ENCODE assay signal across 2 cellular contexts in the genomic region with DNA sequence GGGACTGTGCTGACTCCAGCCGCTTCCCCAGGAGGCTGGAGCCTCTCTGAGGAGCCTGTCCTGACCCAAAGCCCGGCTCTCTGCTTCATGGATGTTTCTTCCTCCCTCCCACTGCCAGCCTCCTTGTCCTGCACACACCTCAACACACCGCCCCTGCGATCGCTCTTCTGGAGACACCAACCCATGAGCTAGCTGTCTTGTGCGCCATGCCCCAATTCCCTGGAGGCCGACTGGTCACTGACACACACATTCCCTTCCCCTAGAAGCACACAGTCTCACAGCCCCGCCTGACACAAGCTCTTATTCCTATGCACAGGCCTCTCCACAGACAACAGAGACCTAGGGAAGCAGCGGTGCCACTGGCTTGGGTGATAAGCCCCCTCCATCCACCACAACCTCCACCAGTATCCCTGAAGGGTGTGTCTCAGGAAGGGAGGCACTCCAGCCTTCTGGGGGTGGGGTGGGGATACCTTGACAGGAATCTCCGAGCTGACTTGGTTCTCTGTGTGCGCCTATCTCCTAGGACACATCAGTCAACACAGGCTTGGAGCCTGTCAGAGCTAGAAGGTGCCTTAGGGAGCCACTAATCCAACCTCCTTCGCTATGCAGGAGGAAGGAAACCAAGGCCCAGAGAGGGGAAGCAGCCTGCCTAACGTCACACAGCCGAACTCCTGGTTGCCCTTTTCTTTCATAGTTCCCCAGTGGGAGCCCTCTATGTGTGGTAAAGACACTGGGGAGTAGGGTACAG.
TF ChIP-seq lines count a peak whose summit lies in the region.

No MANE protein-coding gene starts in this region.

TF ChIP-seq in HepG2, 621 proteins besides CTCF, POLR2A, EP300 and RAD21:
- TF ChIP-seq ZNF674 (CRISPR knock-in tag; IDR thresholded peaks at IDR 0.05; ENCODE audit: low read depth), result no peak
- TF ChIP-seq ZEB1 (IDR thresholded peaks at IDR 0.05; ENCODE audit: insufficient replicate concordance, low read depth), result no peak
- TF ChIP-seq RARA (CRISPR knock-in tag; IDR thresholded peaks at IDR 0.05), result no peak
- no peak for TF ChIP-seq ZNF225 (CRISPR knock-in tag; IDR thresholded peaks at IDR 0.05)
- TF ChIP-seq, protein P1, sequence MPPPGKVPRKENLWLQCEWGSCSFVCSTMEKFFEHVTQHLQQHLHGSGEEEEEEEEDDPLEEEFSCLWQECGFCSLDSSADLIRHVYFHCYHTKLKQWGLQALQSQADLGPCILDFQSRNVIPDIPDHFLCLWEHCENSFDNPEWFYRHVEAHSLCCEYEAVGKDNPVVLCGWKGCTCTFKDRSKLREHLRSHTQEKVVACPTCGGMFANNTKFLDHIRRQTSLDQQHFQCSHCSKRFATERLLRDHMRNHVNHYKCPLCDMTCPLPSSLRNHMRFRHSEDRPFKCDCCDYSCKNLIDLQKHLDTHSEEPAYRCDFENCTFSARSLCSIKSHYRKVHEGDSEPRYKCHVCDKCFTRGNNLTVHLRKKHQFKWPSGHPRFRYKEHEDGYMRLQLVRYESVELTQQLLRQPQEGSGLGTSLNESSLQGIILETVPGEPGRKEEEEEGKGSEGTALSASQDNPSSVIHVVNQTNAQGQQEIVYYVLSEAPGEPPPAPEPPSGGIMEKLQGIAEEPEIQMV (CRISPR knock-in tag; IDR thresholded peaks at IDR 0.05; ENCODE audit: low read depth), result no peak
- TF ChIP-seq ZNF530 (CRISPR knock-in tag; IDR thresholded peaks at IDR 0.05; ENCODE audit: low read depth), result no peak
- TF ChIP-seq NFKB2 (CRISPR knock-in tag; IDR thresholded peaks at IDR 0.05; ENCODE audit: borderline replicate concordance), result no peak
- TF ChIP-seq, protein P2, sequence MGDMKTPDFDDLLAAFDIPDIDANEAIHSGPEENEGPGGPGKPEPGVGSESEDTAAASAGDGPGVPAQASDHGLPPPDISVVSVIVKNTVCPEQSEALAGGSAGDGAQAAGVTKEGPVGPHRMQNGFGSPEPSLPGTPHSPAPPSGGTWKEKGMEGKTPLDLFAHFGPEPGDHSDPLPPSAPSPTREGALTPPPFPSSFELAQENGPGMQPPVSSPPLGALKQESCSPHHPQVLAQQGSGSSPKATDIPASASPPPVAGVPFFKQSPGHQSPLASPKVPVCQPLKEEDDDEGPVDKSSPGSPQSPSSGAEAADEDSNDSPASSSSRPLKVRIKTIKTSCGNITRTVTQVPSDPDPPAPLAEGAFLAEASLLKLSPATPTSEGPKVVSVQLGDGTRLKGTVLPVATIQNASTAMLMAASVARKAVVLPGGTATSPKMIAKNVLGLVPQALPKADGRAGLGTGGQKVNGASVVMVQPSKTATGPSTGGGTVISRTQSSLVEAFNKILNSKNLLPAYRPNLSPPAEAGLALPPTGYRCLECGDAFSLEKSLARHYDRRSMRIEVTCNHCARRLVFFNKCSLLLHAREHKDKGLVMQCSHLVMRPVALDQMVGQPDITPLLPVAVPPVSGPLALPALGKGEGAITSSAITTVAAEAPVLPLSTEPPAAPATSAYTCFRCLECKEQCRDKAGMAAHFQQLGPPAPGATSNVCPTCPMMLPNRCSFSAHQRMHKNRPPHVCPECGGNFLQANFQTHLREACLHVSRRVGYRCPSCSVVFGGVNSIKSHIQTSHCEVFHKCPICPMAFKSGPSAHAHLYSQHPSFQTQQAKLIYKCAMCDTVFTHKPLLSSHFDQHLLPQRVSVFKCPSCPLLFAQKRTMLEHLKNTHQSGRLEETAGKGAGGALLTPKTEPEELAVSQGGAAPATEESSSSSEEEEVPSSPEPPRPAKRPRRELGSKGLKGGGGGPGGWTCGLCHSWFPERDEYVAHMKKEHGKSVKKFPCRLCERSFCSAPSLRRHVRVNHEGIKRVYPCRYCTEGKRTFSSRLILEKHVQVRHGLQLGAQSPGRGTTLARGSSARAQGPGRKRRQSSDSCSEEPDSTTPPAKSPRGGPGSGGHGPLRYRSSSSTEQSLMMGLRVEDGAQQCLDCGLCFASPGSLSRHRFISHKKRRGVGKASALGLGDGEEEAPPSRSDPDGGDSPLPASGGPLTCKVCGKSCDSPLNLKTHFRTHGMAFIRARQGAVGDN (CRISPR knock-in tag; IDR thresholded peaks at IDR 0.05), result peak; percentile 30; the same call in 1 of the 2 replicates
- TF ChIP-seq ZNF33B (CRISPR knock-in tag; IDR thresholded peaks at IDR 0.05), result no peak
- peak; percentile 97 for TF ChIP-seq ZNF768 (CRISPR knock-in tag; IDR thresholded peaks at IDR 0.05)
- no peak for TF ChIP-seq GLI4 (CRISPR knock-in tag; IDR thresholded peaks at IDR 0.05; ENCODE audit: borderline replicate concordance)
- TF ChIP-seq ZNF263 (CRISPR knock-in tag; IDR thresholded peaks at IDR 0.05), result no peak
- TF ChIP-seq, protein P3, sequence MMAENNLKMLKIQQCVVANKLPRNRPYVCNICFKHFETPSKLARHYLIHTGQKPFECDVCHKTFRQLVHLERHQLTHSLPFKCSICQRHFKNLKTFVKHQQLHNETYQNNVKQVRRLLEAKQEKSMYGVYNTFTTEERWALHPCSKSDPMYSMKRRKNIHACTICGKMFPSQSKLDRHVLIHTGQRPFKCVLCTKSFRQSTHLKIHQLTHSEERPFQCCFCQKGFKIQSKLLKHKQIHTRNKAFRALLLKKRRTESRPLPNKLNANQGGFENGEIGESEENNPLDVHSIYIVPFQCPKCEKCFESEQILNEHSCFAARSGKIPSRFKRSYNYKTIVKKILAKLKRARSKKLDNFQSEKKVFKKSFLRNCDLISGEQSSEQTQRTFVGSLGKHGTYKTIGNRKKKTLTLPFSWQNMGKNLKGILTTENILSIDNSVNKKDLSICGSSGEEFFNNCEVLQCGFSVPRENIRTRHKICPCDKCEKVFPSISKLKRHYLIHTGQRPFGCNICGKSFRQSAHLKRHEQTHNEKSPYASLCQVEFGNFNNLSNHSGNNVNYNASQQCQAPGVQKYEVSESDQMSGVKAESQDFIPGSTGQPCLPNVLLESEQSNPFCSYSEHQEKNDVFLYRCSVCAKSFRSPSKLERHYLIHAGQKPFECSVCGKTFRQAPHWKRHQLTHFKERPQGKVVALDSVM (CRISPR knock-in tag; IDR thresholded peaks at IDR 0.05), result peak; percentile 46; the same call in 1 of the 2 replicates
- peak; percentile 23; the same call in 1 of the 2 replicates for TF ChIP-seq ZMYM3 (CRISPR knock-in tag; IDR thresholded peaks at IDR 0.05)
- TF ChIP-seq ZNF570 (CRISPR knock-in tag; IDR thresholded peaks at IDR 0.05; ENCODE audit: borderline replicate concordance), result no peak
TF ChIP-seq in HepG2: peak in this region for 4.

TF ChIP-seq in neural cell, 6 proteins besides CTCF, POLR2A, EP300 and RAD21:
- no peak for TF ChIP-seq EZH2 (IDR thresholded peaks at IDR 0.05; ENCODE audit: borderline replicate concordance, insufficient read depth, low read length, poor library complexity, severe bottlenecking)
- peak; percentile 5 for TF ChIP-seq POLR2AphosphoS5 (IDR thresholded peaks at IDR 0.05)
- TF ChIP-seq TAF1 (IDR thresholded peaks at IDR 0.05; ENCODE audit: low read depth), result no peak
TF ChIP-seq in neural cell: peak in this region for 1.
